1 cellular context compared by ENCODE assay signal in the genomic region with DNA sequence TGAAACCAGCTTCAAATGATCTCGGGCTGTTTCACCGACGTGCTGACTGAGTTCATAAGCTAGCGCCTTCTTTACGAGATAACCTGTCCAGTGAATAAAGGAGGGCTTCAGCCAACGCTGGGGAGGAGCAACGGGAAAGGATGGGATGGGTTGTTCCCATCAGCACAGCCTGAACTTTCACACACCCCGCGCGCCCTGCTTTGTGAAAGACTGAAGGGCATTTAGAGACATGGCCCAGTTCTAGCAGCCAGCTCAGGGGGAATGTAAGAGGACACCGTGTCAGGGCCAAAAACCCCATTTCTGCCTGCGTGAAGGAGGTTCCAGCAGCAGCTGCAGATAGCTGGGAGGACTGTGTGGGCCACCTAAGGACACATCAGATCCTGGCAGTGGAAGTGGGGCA.
TF ChIP-seq lines count a peak whose summit lies in the region.

No MANE protein-coding gene starts in this region.

TF ChIP-seq in IMR-90, 13 proteins besides CTCF, POLR2A, EP300 and RAD21 (continued from another document):
- TF ChIP-seq ELK1 (IDR thresholded peaks at IDR 0.05; ENCODE audit: borderline replicate concordance, low read depth, low read length) (no peak), NFE2L2 (IDR thresholded peaks at IDR 0.05; ENCODE audit: low read depth, low read length) (no peak), MAZ (IDR thresholded peaks at IDR 0.05; ENCODE audit: borderline replicate concordance, low read depth, low read length) (no peak), CHD1 (IDR thresholded peaks at IDR 0.05; ENCODE audit: low read depth, low read length) (no peak), SMC3 (IDR thresholded peaks at IDR 0.05; ENCODE audit: low read depth, low read length) (no peak), CEBPB (IDR thresholded peaks at IDR 0.05; ENCODE audit: low read depth, low read length) (no peak), RFX5 (IDR thresholded peaks at IDR 0.05; ENCODE audit: low read depth, low read length) (no peak), USF2 (IDR thresholded peaks at IDR 0.05; ENCODE audit: low read depth, low read length) (no peak), MXI1 (IDR thresholded peaks at IDR 0.05; ENCODE audit: borderline replicate concordance, low read depth, low read length) (no peak), FOS (IDR thresholded peaks at IDR 0.05; ENCODE audit: low read depth, low read length) (no peak), MAFK (IDR thresholded peaks at IDR 0.05; ENCODE audit: low read depth, low read length) (no peak)
